33 cellular contexts compared by ENCODE assay signal in genomic region chr7:151434549-151434948, GRCh38. TPM values are rescaled to one million over a fixed set of nuclear protein-coding genes. Genes with fewer than 3 reads are reported as not detected.
"Had no signal": no experiment of that assay in that cellular context is flagged by ENCODE, and none has a peak within 500 bp of the region (broad histone marks: within the 10 kb centered on the region; RNA-seq: fewer than 3 reads in every experiment).

No MANE protein-coding gene starts in this region.

- H3K27ac Mint-ChIP-seq: activated B cell treated with CpG ODN at 0.5 μM for 24 hours; activated CD4-positive, alpha-beta memory T cell treated with anti-CD3 and anti-CD28 coated beads for 36 hours; activated CD4-positive, alpha-beta T cell treated with anti-CD3 and anti-CD28 coated beads, Interleukin-2, amount 10 ng/mL, durations not matched to agents 24 days and 14 days; activated CD8-positive, alpha-beta memory T cell treated with anti-CD3 and anti-CD28 coated beads, Interleukin-2, amount 10 ng/mL, durations not matched to agents 7 days and 5 days; activated CD8-positive, alpha-beta T cell treated with anti-CD3 and anti-CD28 coated beads for 36 hours; activated naive CD4-positive, alpha-beta T cell treated with anti-CD3 and anti-CD28 coated beads, Interleukin-2, amount 10 ng/mL, durations not matched to agents 7 days and 5 days; activated naive CD4-positive, alpha-beta T cell treated with anti-CD3 and anti-CD28 coated beads, Interleukin-2, amount 50 U/mL, for 24 hours; activated naive CD8-positive, alpha-beta T cell; activated naive CD8-positive, alpha-beta T cell treated with anti-CD3 and anti-CD28 coated beads, Interleukin-2, amount 10 ng/mL, durations not matched to agents 7 days and 5 days; activated naive CD8-positive, alpha-beta T cell treated with anti-CD3 and anti-CD28 coated beads, Interleukin-2, amount 50 U/mL, for 24 hours; activated T-cell treated with anti-CD3 and anti-CD28 coated beads, Interleukin-2, amount 50 U/mL, for 24 hours; activated T-helper 2 cell treated with anti-CD3 and anti-CD28 coated beads, Interferon-gamma antibody, Interleukin-2, Interleukin-4, amounts not matched to agents 10 μg/mL and 5 μg/mL and 100 μg/mL, durations not matched to agents 14 hours and 24 hours and 36 hours; brain; T-helper 1 cell treated with Interleukin-12 subunit alpha and Interleukin-12 subunit beta and Interleukin-4 antibody, amounts not matched to agents 30 μg/mL and 1 μg/mL, for 36 hours; T-helper 2 cell treated with Interferon-gamma antibody and Interleukin-4, amounts not matched to agents 5 μg/mL and 100 μg/mL, for 36 hours had no signal

- DNase-seq: activated B cell treated with CpG ODN at 0.5 μM for 24 hours; activated CD4-positive, alpha-beta memory T cell treated with anti-CD3 and anti-CD28 coated beads for 36 hours; activated CD4-positive, alpha-beta T cell treated with anti-CD3 and anti-CD28 coated beads for 4 hours; activated CD4-positive, alpha-beta T cell treated with anti-CD3 and anti-CD28 coated beads, Interleukin-2, amount 10 ng/mL, durations not matched to agents 24 days and 14 days; activated CD4-positive, alpha-beta T cell treated with anti-CD3 and anti-CD28 coated beads, Interleukin-2, amount 50 U/mL, for 1 hour; activated CD4-positive, alpha-beta T cell treated with anti-CD3 and anti-CD28 coated beads, Interleukin-2, amount 50 U/mL, for 4 hours; activated CD4-positive, CD25-positive, alpha-beta regulatory T cell treated with anti-CD3 and anti-CD28 coated beads, Interleukin-2, amount 50 U/mL, for 72 hours; activated CD8-positive, alpha-beta memory T cell treated with anti-CD3 and anti-CD28 coated beads for 24 hours; activated CD8-positive, alpha-beta memory T cell treated with anti-CD3 and anti-CD28 coated beads, Interleukin-2, amount 10 ng/mL, durations not matched to agents 7 days and 5 days; activated CD8-positive, alpha-beta memory T cell treated with anti-CD3 and anti-CD28 coated beads, Interleukin-2, amount 50 U/mL, for 48 hours; activated CD8-positive, alpha-beta T cell treated with anti-CD3 and anti-CD28 coated beads for 36 hours; activated effector memory CD4-positive, alpha-beta T cell treated with Interleukin-2 at 50 U/mL for 16 hours; activated gamma-delta T cell; activated naive CD4-positive, alpha-beta T cell treated with anti-CD3 and anti-CD28 coated beads, Interleukin-2, amount 10 ng/mL, durations not matched to agents 7 days and 5 days; activated naive CD4-positive, alpha-beta T cell treated with Interleukin-2 at 50 U/mL for 16 hours; activated naive CD8-positive, alpha-beta T cell treated with anti-CD3 and anti-CD28 coated beads, Interleukin-2, amount 10 ng/mL, durations not matched to agents 7 days and 5 days; activated naive CD8-positive, alpha-beta T cell treated with anti-CD3 and anti-CD28 coated beads, Interleukin-2, amount 50 U/mL, for 24 hours; activated T-cell treated with anti-CD3 and anti-CD28 coated beads, Interleukin-2, amount 50 U/mL, for 24 hours; activated T-cell treated with anti-CD3 and anti-CD28 coated beads, Interleukin-2, amount 50 U/mL, for 48 hours; central memory CD4-positive, alpha-beta T cell; T-helper 1 cell; T-helper 2 cell; T-helper 9 cell had no signal

- H3K36me3 Mint-ChIP-seq: activated CD4-positive, alpha-beta memory T cell treated with anti-CD3 and anti-CD28 coated beads for 36 hours; activated CD8-positive, alpha-beta memory T cell treated with anti-CD3 and anti-CD28 coated beads, Interleukin-2, amount 10 ng/mL, durations not matched to agents 7 days and 5 days; activated naive CD4-positive, alpha-beta T cell treated with anti-CD3 and anti-CD28 coated beads, Interleukin-2, amount 10 ng/mL, durations not matched to agents 7 days and 5 days; activated naive CD4-positive, alpha-beta T cell treated with anti-CD3 and anti-CD28 coated beads, Interleukin-2, amount 50 U/mL, for 24 hours; activated naive CD8-positive, alpha-beta T cell; activated naive CD8-positive, alpha-beta T cell treated with anti-CD3 and anti-CD28 coated beads, Interleukin-2, amount 10 ng/mL, durations not matched to agents 7 days and 5 days; brain had no signal

- H3K9me3 Mint-ChIP-seq: activated B cell treated with CpG ODN at 0.5 μM for 24 hours; activated CD4-positive, alpha-beta memory T cell treated with anti-CD3 and anti-CD28 coated beads for 36 hours; activated CD4-positive, alpha-beta T cell treated with anti-CD3 and anti-CD28 coated beads, Interleukin-2, amount 10 ng/mL, durations not matched to agents 24 days and 14 days; activated CD8-positive, alpha-beta T cell treated with anti-CD3 and anti-CD28 coated beads for 36 hours; activated naive CD4-positive, alpha-beta T cell treated with anti-CD3 and anti-CD28 coated beads, Interleukin-2, amount 10 ng/mL, durations not matched to agents 7 days and 5 days; activated naive CD4-positive, alpha-beta T cell treated with anti-CD3 and anti-CD28 coated beads, Interleukin-2, amount 50 U/mL, for 24 hours; activated naive CD8-positive, alpha-beta T cell treated with anti-CD3 and anti-CD28 coated beads, Interleukin-2, amount 10 ng/mL, durations not matched to agents 7 days and 5 days; activated naive CD8-positive, alpha-beta T cell treated with anti-CD3 and anti-CD28 coated beads, Interleukin-2, amount 50 U/mL, for 24 hours; activated T-cell treated with anti-CD3 and anti-CD28 coated beads, Interleukin-2, amount 50 U/mL, for 24 hours; activated T-helper 2 cell treated with anti-CD3 and anti-CD28 coated beads, Interferon-gamma antibody, Interleukin-2, Interleukin-4, amounts not matched to agents 10 μg/mL and 5 μg/mL and 100 μg/mL, durations not matched to agents 14 hours and 24 hours and 36 hours; T-helper 1 cell treated with Interleukin-12 subunit alpha and Interleukin-12 subunit beta and Interleukin-4 antibody, amounts not matched to agents 30 μg/mL and 1 μg/mL, for 36 hours; T-helper 2 cell treated with Interferon-gamma antibody and Interleukin-4, amounts not matched to agents 5 μg/mL and 100 μg/mL, for 36 hours had no signal

- H3K9me3 ChIP-seq: ascending aorta had no signal

- H3K27ac ChIP-seq: VCaP had no signal

- H3K27me3 Mint-ChIP-seq: activated CD4-positive, alpha-beta memory T cell treated with anti-CD3 and anti-CD28 coated beads for 36 hours; activated CD8-positive, alpha-beta T cell treated with anti-CD3 and anti-CD28 coated beads for 36 hours; activated naive CD4-positive, alpha-beta T cell treated with anti-CD3 and anti-CD28 coated beads, Interleukin-2, amount 50 U/mL, for 24 hours; activated naive CD8-positive, alpha-beta T cell; activated naive CD8-positive, alpha-beta T cell treated with anti-CD3 and anti-CD28 coated beads, Interleukin-2, amount 10 ng/mL, durations not matched to agents 7 days and 5 days; activated naive CD8-positive, alpha-beta T cell treated with anti-CD3 and anti-CD28 coated beads, Interleukin-2, amount 50 U/mL, for 24 hours; activated T-cell treated with anti-CD3 and anti-CD28 coated beads, Interleukin-2, amount 50 U/mL, for 24 hours had no signal

- ATAC-seq: activated CD8-positive, alpha-beta memory T cell treated with anti-CD3 and anti-CD28 coated beads, Interleukin-2, amount 10 ng/mL, durations not matched to agents 7 days and 5 days; activated CD8-positive, alpha-beta T cell treated with anti-CD3 and anti-CD28 coated beads for 36 hours; activated naive CD8-positive, alpha-beta T cell treated with anti-CD3 and anti-CD28 coated beads, Interleukin-2, amount 50 U/mL, for 24 hours had no signal

- H3K36me3 ChIP-seq: ascending aorta had no signal

- FAIRE-seq: TTC549 had no signal

- H3K4me3 ChIP-seq: ascending aorta had no signal

- H3K27me3 ChIP-seq: ascending aorta had no signal

- H3K4me3 Mint-ChIP-seq: activated B cell treated with CpG ODN at 0.5 μM for 24 hours; activated CD4-positive, alpha-beta memory T cell treated with anti-CD3 and anti-CD28 coated beads for 36 hours; activated CD4-positive, alpha-beta T cell treated with anti-CD3 and anti-CD28 coated beads, Interleukin-2, amount 10 ng/mL, durations not matched to agents 24 days and 14 days; activated CD8-positive, alpha-beta memory T cell treated with anti-CD3 and anti-CD28 coated beads, Interleukin-2, amount 10 ng/mL, durations not matched to agents 7 days and 5 days; activated CD8-positive, alpha-beta T cell treated with anti-CD3 and anti-CD28 coated beads for 36 hours; activated naive CD4-positive, alpha-beta T cell treated with anti-CD3 and anti-CD28 coated beads, Interleukin-2, amount 10 ng/mL, durations not matched to agents 7 days and 5 days; activated naive CD4-positive, alpha-beta T cell treated with anti-CD3 and anti-CD28 coated beads, Interleukin-2, amount 50 U/mL, for 24 hours; activated naive CD8-positive, alpha-beta T cell; activated naive CD8-positive, alpha-beta T cell treated with anti-CD3 and anti-CD28 coated beads, Interleukin-2, amount 10 ng/mL, durations not matched to agents 7 days and 5 days; activated naive CD8-positive, alpha-beta T cell treated with anti-CD3 and anti-CD28 coated beads, Interleukin-2, amount 50 U/mL, for 24 hours; activated T-cell treated with anti-CD3 and anti-CD28 coated beads, Interleukin-2, amount 50 U/mL, for 24 hours; brain; T-helper 1 cell treated with Interleukin-12 subunit alpha and Interleukin-12 subunit beta and Interleukin-4 antibody, amounts not matched to agents 30 μg/mL and 1 μg/mL, for 36 hours; T-helper 2 cell treated with Interferon-gamma antibody and Interleukin-4, amounts not matched to agents 5 μg/mL and 100 μg/mL, for 36 hours had no signal

RNA-seq across cellular contexts. Expression of gene CRYGN, which starts 5.4 kb away (rescaled TPM):
- total RNA-seq: activated B cell treated with CpG ODN at 0.5 μM for 24 hours; activated CD4-positive, alpha-beta T cell treated with anti-CD3 and anti-CD28 coated beads, Interleukin-2, amount 10 ng/mL, durations not matched to agents 24 days and 14 days; activated CD8-positive, alpha-beta memory T cell treated with anti-CD3 and anti-CD28 coated beads, Interleukin-2, amount 10 ng/mL, durations not matched to agents 7 days and 5 days; activated T-helper 2 cell treated with anti-CD3 and anti-CD28 coated beads, Interferon-gamma antibody, Interleukin-2, Interleukin-4, amounts not matched to agents 10 μg/mL and 5 μg/mL and 100 μg/mL, durations not matched to agents 14 hours and 24 hours and 36 hours; ascending aorta; cardiac septum had no signal

RNA-seq across cellular contexts. Expression of gene WDR86, which starts 24.7 kb away (rescaled TPM):
- total RNA-seq: activated CD4-positive, alpha-beta T cell treated with anti-CD3 and anti-CD28 coated beads, Interleukin-2, amount 10 ng/mL, durations not matched to agents 24 days and 14 days; activated T-helper 2 cell treated with anti-CD3 and anti-CD28 coated beads, Interferon-gamma antibody, Interleukin-2, Interleukin-4, amounts not matched to agents 10 μg/mL and 5 μg/mL and 100 μg/mL, durations not matched to agents 14 hours and 24 hours and 36 hours; cardiac septum had no signal
